18 cellular contexts compared by ENCODE assay signal in the genomic region with DNA sequence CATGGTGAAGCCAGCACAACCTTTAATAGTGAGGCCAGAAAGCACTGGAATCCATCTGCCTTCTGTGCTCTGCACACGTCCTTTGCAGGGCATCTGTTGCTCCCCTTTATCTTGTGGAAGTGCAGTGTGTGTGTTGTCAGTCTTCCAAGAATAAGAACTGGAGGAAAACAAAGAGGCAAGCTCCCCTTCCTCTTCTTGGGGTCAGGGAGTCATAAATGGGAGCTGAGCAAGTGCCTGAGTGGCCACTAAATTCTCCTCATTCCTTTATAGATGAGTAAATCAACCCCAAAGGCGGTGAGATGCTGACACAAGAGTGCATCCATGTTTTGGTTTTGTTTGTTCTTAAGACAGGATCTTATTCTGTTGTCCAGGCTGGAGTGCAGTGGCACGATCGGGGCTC. TPM values are rescaled to one million over a fixed set of nuclear protein-coding genes. Genes with fewer than 3 reads are reported as not detected.
"Had no signal": no experiment of that assay in that cellular context is flagged by ENCODE, and none has a peak within 500 bp of the region (broad histone marks: within the 10 kb centered on the region; RNA-seq: fewer than 3 reads in every experiment).

No MANE protein-coding gene starts in this region.

- H3K27me3 ChIP-seq: colonic mucosa, right atrium auricular region had no signal

- H3K9me3 ChIP-seq: colonic mucosa, right atrium auricular region, tibial nerve had no signal

- H3K9ac ChIP-seq: parathyroid adenoma had no signal

- H3K27ac ChIP-seq: cardiac muscle cell, colonic mucosa, parathyroid adenoma, right atrium auricular region, tibial nerve had no signal

- H3K4me1 ChIP-seq: colonic mucosa, parathyroid adenoma, right atrium auricular region, tibial nerve had no signal

- ATAC-seq: activated CD4-positive, CD25-positive, alpha-beta regulatory T cell treated with anti-CD3 and anti-CD28 coated beads, Interleukin-2, amount 50 U/mL, for 24 hours; activated naive CD4-positive, alpha-beta T cell treated with anti-CD3 and anti-CD28 coated beads, Interleukin-2, amount 50 U/mL, for 72 hours; naive thymus-derived CD4-positive, alpha-beta T cell had no signal

- H3K4me3 ChIP-seq: cardiac muscle cell, colonic mucosa, lung, right atrium auricular region, tibial nerve had no signal

- H3K9me3 Mint-ChIP-seq: activated T-cell treated with anti-CD3 and anti-CD28 coated beads, Interleukin-2, amount 50 U/mL, for 24 hours had no signal

- DNase-seq: activated effector memory CD4-positive, alpha-beta T cell treated with Interleukin-2 at 50 U/mL for 16 hours; activated T-cell treated with anti-CD3 and anti-CD28 coated beads, Interleukin-2, amount 50 U/mL, for 24 hours; amygdala; colonic mucosa; effector CD4-positive, alpha-beta T cell; hypothalamus; naive thymus-derived CD4-positive, alpha-beta T cell had no signal

- H3K4me3 Mint-ChIP-seq: activated T-cell treated with anti-CD3 and anti-CD28 coated beads, Interleukin-2, amount 50 U/mL, for 24 hours; naive thymus-derived CD4-positive, alpha-beta T cell had no signal

- H3K27ac Mint-ChIP-seq: activated naive CD4-positive, alpha-beta T cell treated with anti-CD3 and anti-CD28 coated beads, Interleukin-2, amount 50 U/mL, for 72 hours; activated T-cell treated with anti-CD3 and anti-CD28 coated beads, Interleukin-2, amount 50 U/mL, for 24 hours; naive thymus-derived CD4-positive, alpha-beta T cell had no signal

- H3K36me3 ChIP-seq: cardiac muscle cell, colonic mucosa, right atrium auricular region, tibial nerve had no signal

RNA-seq across cellular contexts. Expression of a gene that starts 38.3 kb away (rescaled TPM):
- total RNA-seq: activated naive CD4-positive, alpha-beta T cell treated with anti-CD3 and anti-CD28 coated beads, Interleukin-2, amount 50 U/mL, for 72 hours; endothelial cell of umbilical vein; fibroblast of lung; naive thymus-derived CD4-positive, alpha-beta T cell; T-helper 2 cell treated with Interferon-gamma antibody and Interleukin-4, amounts not matched to agents 100 ng/mL and 5 ng/mL, for 36 hours; tibial nerve had no signal
- polyA plus RNA-seq: endothelial cell of umbilical vein; fibroblast of lung; naive thymus-derived CD4-positive, alpha-beta T cell; small intestine had no signal
